Comparison of ENCODE assay signal across 8 cellular contexts in genomic region chr2:106193491-106193976, GRCh38. TPM values are rescaled to one million over a fixed set of nuclear protein-coding genes. Genes with fewer than 3 reads are reported as not detected.
DNase-seq lines count a peak whose midpoint lies in the region; ATAC-seq, FAIRE-seq and TF ChIP-seq lines count a peak whose summit lies in the region.

No MANE protein-coding gene starts in this region.

- H4K20me1 ChIP-seq in SU-DHL-6 (ENCODE audit: low read depth, low read length), result no peaks in the 10 kb centered on the region; the same call in 1 of the 2 replicates

- H3K4me1 ChIP-seq in A549, result peaks cover 22% of the 10 kb centered on the region; the same call in 2 of the 3 replicates
- peaks cover 60% of the 10 kb centered on the region for H3K4me1 ChIP-seq in mononuclear cell (ENCODE audit: insufficient read depth, low read length)

- no peak for TF ChIP-seq EP300 in A549 (IDR thresholded peaks at IDR 0.05)

- peaks cover 8% of the 10 kb centered on the region for H3K9me3 Mint-ChIP-seq in dendritic cell treated with granulocyte-macrophage colony-stimulating factor and Interleukin-4, amounts not matched to agents 40 ng/mL and 50 ng/mL, for 4 days
- no peaks in the 10 kb centered on the region for H3K9me3 Mint-ChIP-seq in stimulated activated naive CD8-positive, alpha-beta T cell treated with anti-CD3 and anti-CD28 coated beads, Interleukin-15, Interleukin-2, amounts not matched to agents 100 ng/mL and 50 ng/mL, for 24 hours

- H3K79me2 ChIP-seq in SU-DHL-6 (ENCODE audit: insufficient read depth, low read length), result no peaks in the 10 kb centered on the region

- no peaks in the 10 kb centered on the region for H3K9me2 ChIP-seq in SU-DHL-6 (replicated peaks; ENCODE audit: insufficient read depth, low read length)

- H3K27me3 ChIP-seq in SU-DHL-6 (ENCODE audit: low read length) (no peaks in the 10 kb centered on the region), mononuclear cell (ENCODE audit: insufficient read depth, low read length) (no peaks in the 10 kb centered on the region)

- DNase-seq in A549 (ENCODE audit: low read depth in 1 of 2, low spot score in 1 of 2) (peak in 1 of 2 experiments; percentile 25), NCI-H2107 treated with DMSO at 0.1 percent for 48 hours (lab: John Stamatoyannopoulos, UW; ENCODE audit: unreplicated experiment) (no peak)

- WGBS in A549 (ENCODE audit: missing lambda C conversion rate), result no CpG with 5 or more reads among the region's 53 CpGs

- intact Hi-C loops in dendritic cell treated with granulocyte-macrophage colony-stimulating factor and Interleukin-4, amounts not matched to agents 40 ng/mL and 50 ng/mL, for 4 days (cut with micrococcal nuclease), result loop anchor here (5.0 kb wide), 1 partner anchor 344 kb away; no protein-coding TSS in a partner anchor

- H3K9ac ChIP-seq in SU-DHL-6 (ENCODE audit: low read length), result peak overlapping the region; percentile 75

- H3K4me3 Mint-ChIP-seq in dendritic cell treated with granulocyte-macrophage colony-stimulating factor and Interleukin-4, amounts not matched to agents 40 ng/mL and 50 ng/mL, for 4 days, result peak overlapping the region; percentile 81
- peak overlapping the region; percentile 85 for H3K4me3 Mint-ChIP-seq in stimulated activated naive CD8-positive, alpha-beta T cell treated with anti-CD3 and anti-CD28 coated beads, Interleukin-15, Interleukin-2, amounts not matched to agents 100 ng/mL and 50 ng/mL, for 24 hours

- H3K4me2 ChIP-seq in A549 (peak overlapping the region; percentile 86), SU-DHL-6 (ENCODE audit: low read depth, low read length, poor library complexity, severe bottlenecking) (peak overlapping the region; percentile 70)

- POLR2A ChIA-PET in A549 (lab: Yijun Ruan, JAX), result no interaction called here

- no peak for TF ChIP-seq RAD21 in A549 (conservative IDR thresholded peaks at IDR 0.05 in 1 of 2, IDR thresholded peaks at IDR 0.05 in 1 of 2)

- TF ChIP-seq CTCF in A549 (IDR thresholded peaks at IDR 0.05) (no peak), SU-DHL-6 (IDR thresholded peaks at IDR 0.05; ENCODE audit: insufficient read depth, low read length, poor library complexity, severe bottlenecking) (no peak)

- H3K27ac ChIP-seq in A549, result peak overlapping the region; percentile 85 to 92
- H3K27ac ChIP-seq in SU-DHL-6 (ENCODE audit: low read depth, low read length), result no peak overlapping the region

- peaks cover 54% of the 10 kb centered on the region for H3K4me1 Mint-ChIP-seq in dendritic cell treated with granulocyte-macrophage colony-stimulating factor and Interleukin-4, amounts not matched to agents 40 ng/mL and 50 ng/mL, for 4 days (ENCODE audit: low read depth)
- peaks cover 55% of the 10 kb centered on the region for H3K4me1 Mint-ChIP-seq in stimulated activated naive CD8-positive, alpha-beta T cell treated with anti-CD3 and anti-CD28 coated beads, Interleukin-15, Interleukin-2, amounts not matched to agents 100 ng/mL and 50 ng/mL, for 24 hours (ENCODE audit: low read depth)

- H3K36me3 Mint-ChIP-seq in dendritic cell treated with granulocyte-macrophage colony-stimulating factor and Interleukin-4, amounts not matched to agents 40 ng/mL and 50 ng/mL, for 4 days (ENCODE audit: low read depth), result no peaks in the 10 kb centered on the region
- H3K36me3 Mint-ChIP-seq in stimulated activated naive CD8-positive, alpha-beta T cell treated with anti-CD3 and anti-CD28 coated beads, Interleukin-15, Interleukin-2, amounts not matched to agents 100 ng/mL and 50 ng/mL, for 24 hours (ENCODE audit: low read depth), result peaks cover 20% of the 10 kb centered on the region

- ATAC-seq in A549, result peak; percentile 59 to 72
- ATAC-seq in GM18868 (IDR thresholded peaks at IDR 0.05; ENCODE audit: unreplicated experiment), result peak; percentile 23
- peak; percentile 41 for ATAC-seq in HG03045 (IDR thresholded peaks at IDR 0.05; ENCODE audit: unreplicated experiment)

- H3K27me3 Mint-ChIP-seq in dendritic cell treated with granulocyte-macrophage colony-stimulating factor and Interleukin-4, amounts not matched to agents 40 ng/mL and 50 ng/mL, for 4 days, result no peaks in the 10 kb centered on the region
- no peaks in the 10 kb centered on the region for H3K27me3 Mint-ChIP-seq in stimulated activated naive CD8-positive, alpha-beta T cell treated with anti-CD3 and anti-CD28 coated beads, Interleukin-15, Interleukin-2, amounts not matched to agents 100 ng/mL and 50 ng/mL, for 24 hours

- peak overlapping the region; percentile 88 for H3K27ac Mint-ChIP-seq in dendritic cell treated with granulocyte-macrophage colony-stimulating factor and Interleukin-4, amounts not matched to agents 40 ng/mL and 50 ng/mL, for 4 days
- H3K27ac Mint-ChIP-seq in stimulated activated naive CD8-positive, alpha-beta T cell treated with anti-CD3 and anti-CD28 coated beads, Interleukin-15, Interleukin-2, amounts not matched to agents 100 ng/mL and 50 ng/mL, for 24 hours, result peak overlapping the region; percentile 85

- H2AFZ ChIP-seq in SU-DHL-6 (ENCODE audit: low read depth, low read length, severe bottlenecking), result peak overlapping the region; percentile 96

- H3K36me3 ChIP-seq in SU-DHL-6 (ENCODE audit: low read length), result no peaks in the 10 kb centered on the region

- TF ChIP-seq POLR2A in A549 (IDR thresholded peaks at IDR 0.05; ENCODE audit: low read length), result no peak

- H3K4me3 ChIP-seq in A549 (peak overlapping the region; percentile 91), SU-DHL-6 (ENCODE audit: insufficient read depth, low read length, poor library complexity, severe bottlenecking) (peak overlapping the region; percentile 85), mononuclear cell (ENCODE audit: low read length) (peak overlapping the region; percentile 73)

- H3K9me3 ChIP-seq in A549 (no peaks in the 10 kb centered on the region), SU-DHL-6 (ENCODE audit: insufficient read depth, low read length) (no peaks in the 10 kb centered on the region), mononuclear cell (ENCODE audit: low read depth, low read length) (no peaks in the 10 kb centered on the region)

- CTCF ChIA-PET in A549 (lab: Yijun Ruan, JAX), result interaction anchor here (1.2 kb wide), 1 partner anchor 89 kb away, joined by 3 read pairs; no protein-coding TSS in a partner anchor

- no peak for FAIRE-seq in A549 (lab: Jason Lieb, UNC)

- H3F3A ChIP-seq in SU-DHL-6 (ENCODE audit: insufficient read depth), result no peaks in the 10 kb centered on the region

TF ChIP-seq in A549, 52 proteins besides CTCF, POLR2A, EP300 and RAD21:
- TF ChIP-seq MAX (IDR thresholded peaks at IDR 0.05) (peak; percentile 2; the same call in 1 of the 2 replicates), ZFP36 (IDR thresholded peaks at IDR 0.05; ENCODE audit: borderline replicate concordance, partially characterized antibody) (no peak)

RNA-seq across cellular contexts. Expression of gene UXS1, which starts 0.6 kb away (rescaled TPM):
- polyA plus RNA-seq in A549 (2011; rRNA removed), result 53.2 and 54.0 TPM in 2 replicates
- polyA plus RNA-seq in A549 (2012; cell fraction: cytosol; rRNA removed), result 56.3 and 60.1 TPM in 2 replicates
- 48.4 and 64.3 TPM in 2 replicates for polyA plus RNA-seq in A549 (2012; cell fraction: nucleus; rRNA removed)
- polyA plus RNA-seq in A549 (2017; fragmentation: RNase III; extraction: RNeasy Plus Mini Kit Qiagen cat#74134 plus additional on column Dnase treatment), result 48.5 to 53.6 TPM (median 50.5 TPM) in 3 replicates
- polyA minus RNA-seq in A549 (2011; rRNA and poly(A)+ RNA removed), result 79.5 and 83.6 TPM in 2 replicates
- total RNA-seq in mononuclear cell, result 96.9 TPM
